1 cellular context compared by ENCODE assay signal in the genomic region with DNA sequence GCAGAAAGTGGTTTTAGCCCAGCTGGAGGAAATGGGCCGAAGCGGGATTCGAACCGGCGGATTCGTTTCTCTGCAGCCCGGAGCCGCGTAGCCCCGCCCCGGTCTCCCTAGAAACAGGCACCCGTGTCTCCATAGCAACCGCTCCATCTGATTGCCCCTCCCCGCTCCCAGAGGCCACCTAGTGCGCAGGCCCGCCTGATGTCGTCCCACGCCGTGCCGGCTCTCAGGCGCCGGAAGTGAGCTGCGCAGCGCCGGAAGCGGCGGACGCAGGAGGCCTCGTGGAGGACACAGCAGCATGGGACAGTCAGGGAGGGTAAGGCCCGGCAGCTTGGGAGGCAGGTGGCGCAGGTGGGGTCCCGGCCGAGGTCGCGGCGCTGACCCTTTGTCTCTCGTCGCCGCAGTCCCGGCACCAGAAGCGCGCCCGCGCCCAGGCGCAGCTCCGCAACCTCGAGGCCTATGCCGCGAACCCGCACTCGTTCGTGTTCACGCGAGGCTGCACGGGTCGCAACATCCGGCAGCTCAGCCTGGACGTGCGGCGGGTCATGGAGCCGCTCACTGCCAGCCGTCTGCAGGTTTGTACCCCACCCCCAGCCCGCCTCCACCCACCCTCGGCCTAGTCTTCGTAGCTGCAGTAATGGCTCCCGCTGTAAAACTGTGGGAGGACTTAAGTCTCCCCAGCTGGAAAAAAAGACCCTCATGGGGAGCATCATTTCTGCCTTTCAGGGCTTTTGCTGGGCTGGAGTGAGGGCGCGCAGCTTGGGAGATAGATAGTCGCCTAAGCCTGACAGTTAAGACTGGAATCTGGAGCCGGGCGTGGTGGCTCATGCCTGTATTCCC.
TF ChIP-seq lines count a peak whose summit lies in the region.

A gene with protein sequence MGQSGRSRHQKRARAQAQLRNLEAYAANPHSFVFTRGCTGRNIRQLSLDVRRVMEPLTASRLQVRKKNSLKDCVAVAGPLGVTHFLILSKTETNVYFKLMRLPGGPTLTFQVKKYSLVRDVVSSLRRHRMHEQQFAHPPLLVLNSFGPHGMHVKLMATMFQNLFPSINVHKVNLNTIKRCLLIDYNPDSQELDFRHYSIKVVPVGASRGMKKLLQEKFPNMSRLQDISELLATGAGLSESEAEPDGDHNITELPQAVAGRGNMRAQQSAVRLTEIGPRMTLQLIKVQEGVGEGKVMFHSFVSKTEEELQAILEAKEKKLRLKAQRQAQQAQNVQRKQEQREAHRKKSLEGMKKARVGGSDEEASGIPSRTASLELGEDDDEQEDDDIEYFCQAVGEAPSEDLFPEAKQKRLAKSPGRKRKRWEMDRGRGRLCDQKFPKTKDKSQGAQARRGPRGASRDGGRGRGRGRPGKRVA (plus strand): TSS at position 263 of the 837 bp plus-strand sequence. CDS start 33 bp downstream, at position 296.

TF ChIP-seq in HepG2, 621 proteins besides CTCF, POLR2A, EP300 and RAD21 (continued from another document and continues in another):
- TF ChIP-seq ZC3H4 (CRISPR knock-in tag; IDR thresholded peaks at IDR 0.05; ENCODE audit: borderline replicate concordance) (0 out of 2 replicates have a peak, but pooled peaks have one; percentile 35), ZNF337 (CRISPR knock-in tag; IDR thresholded peaks at IDR 0.05; ENCODE audit: borderline replicate concordance, low read depth) (no peak), KLF16 (CRISPR knock-in tag; IDR thresholded peaks at IDR 0.05) (peak; percentile 80 to 90; a peak in 2 of 4 replicates), NR1H2 (CRISPR knock-in tag; IDR thresholded peaks at IDR 0.05; ENCODE audit: borderline replicate concordance, low read depth) (peak; percentile 66; the same call in 1 of the 2 replicates), ZNF773 (CRISPR knock-in tag; IDR thresholded peaks at IDR 0.05; ENCODE audit: borderline replicate concordance) (no peak; the same call in 1 of the 2 replicates), ZNF260 (CRISPR knock-in tag; IDR thresholded peaks at IDR 0.05; ENCODE audit: borderline replicate concordance, low read depth) (no peak), ATF1 (CRISPR knock-in tag; IDR thresholded peaks at IDR 0.05) (peak; percentile 88), ZNF644 (CRISPR knock-in tag; IDR thresholded peaks at IDR 0.05; ENCODE audit: low read depth) (no peak), CENPX (CRISPR knock-in tag; IDR thresholded peaks at IDR 0.05) (no peak), MAF1 (CRISPR knock-in tag; IDR thresholded peaks at IDR 0.05; ENCODE audit: borderline replicate concordance) (no peak), MAFF (IDR thresholded peaks at IDR 0.05; ENCODE audit: low read depth, low read length) (no peak), ZNF224 (CRISPR knock-in tag; IDR thresholded peaks at IDR 0.05) (no peak), SKI (IDR thresholded peaks at IDR 0.05; ENCODE audit: partially characterized antibody) (no peak), DPF2 (CRISPR knock-in tag; IDR thresholded peaks at IDR 0.05; ENCODE audit: borderline replicate concordance, low read depth) (no peak), ZNF772 (CRISPR knock-in tag; IDR thresholded peaks at IDR 0.05) (peak; percentile 79), ZNF589 (CRISPR knock-in tag; conservative IDR thresholded peaks at IDR 0.05) (no peak), NAIF1 (CRISPR knock-in tag; IDR thresholded peaks at IDR 0.05; ENCODE audit: borderline replicate concordance) (no peak)
- TF ChIP-seq, protein P1, sequence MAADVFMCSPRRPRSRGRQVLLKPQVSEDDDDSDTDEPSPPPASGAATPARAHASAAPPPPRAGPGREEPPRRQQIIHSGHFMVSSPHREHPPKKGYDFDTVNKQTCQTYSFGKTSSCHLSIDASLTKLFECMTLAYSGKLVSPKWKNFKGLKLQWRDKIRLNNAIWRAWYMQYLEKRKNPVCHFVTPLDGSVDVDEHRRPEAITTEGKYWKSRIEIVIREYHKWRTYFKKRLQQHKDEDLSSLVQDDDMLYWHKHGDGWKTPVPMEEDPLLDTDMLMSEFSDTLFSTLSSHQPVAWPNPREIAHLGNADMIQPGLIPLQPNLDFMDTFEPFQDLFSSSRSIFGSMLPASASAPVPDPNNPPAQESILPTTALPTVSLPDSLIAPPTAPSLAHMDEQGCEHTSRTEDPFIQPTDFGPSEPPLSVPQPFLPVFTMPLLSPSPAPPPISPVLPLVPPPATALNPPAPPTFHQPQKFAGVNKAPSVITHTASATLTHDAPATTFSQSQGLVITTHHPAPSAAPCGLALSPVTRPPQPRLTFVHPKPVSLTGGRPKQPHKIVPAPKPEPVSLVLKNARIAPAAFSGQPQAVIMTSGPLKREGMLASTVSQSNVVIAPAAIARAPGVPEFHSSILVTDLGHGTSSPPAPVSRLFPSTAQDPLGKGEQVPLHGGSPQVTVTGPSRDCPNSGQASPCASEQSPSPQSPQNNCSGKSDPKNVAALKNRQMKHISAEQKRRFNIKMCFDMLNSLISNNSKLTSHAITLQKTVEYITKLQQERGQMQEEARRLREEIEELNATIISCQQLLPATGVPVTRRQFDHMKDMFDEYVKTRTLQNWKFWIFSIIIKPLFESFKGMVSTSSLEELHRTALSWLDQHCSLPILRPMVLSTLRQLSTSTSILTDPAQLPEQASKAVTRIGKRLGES (CRISPR knock-in tag; IDR thresholded peaks at IDR 0.05; ENCODE audit: borderline replicate concordance) = no peak
- TF ChIP-seq, protein P2, sequence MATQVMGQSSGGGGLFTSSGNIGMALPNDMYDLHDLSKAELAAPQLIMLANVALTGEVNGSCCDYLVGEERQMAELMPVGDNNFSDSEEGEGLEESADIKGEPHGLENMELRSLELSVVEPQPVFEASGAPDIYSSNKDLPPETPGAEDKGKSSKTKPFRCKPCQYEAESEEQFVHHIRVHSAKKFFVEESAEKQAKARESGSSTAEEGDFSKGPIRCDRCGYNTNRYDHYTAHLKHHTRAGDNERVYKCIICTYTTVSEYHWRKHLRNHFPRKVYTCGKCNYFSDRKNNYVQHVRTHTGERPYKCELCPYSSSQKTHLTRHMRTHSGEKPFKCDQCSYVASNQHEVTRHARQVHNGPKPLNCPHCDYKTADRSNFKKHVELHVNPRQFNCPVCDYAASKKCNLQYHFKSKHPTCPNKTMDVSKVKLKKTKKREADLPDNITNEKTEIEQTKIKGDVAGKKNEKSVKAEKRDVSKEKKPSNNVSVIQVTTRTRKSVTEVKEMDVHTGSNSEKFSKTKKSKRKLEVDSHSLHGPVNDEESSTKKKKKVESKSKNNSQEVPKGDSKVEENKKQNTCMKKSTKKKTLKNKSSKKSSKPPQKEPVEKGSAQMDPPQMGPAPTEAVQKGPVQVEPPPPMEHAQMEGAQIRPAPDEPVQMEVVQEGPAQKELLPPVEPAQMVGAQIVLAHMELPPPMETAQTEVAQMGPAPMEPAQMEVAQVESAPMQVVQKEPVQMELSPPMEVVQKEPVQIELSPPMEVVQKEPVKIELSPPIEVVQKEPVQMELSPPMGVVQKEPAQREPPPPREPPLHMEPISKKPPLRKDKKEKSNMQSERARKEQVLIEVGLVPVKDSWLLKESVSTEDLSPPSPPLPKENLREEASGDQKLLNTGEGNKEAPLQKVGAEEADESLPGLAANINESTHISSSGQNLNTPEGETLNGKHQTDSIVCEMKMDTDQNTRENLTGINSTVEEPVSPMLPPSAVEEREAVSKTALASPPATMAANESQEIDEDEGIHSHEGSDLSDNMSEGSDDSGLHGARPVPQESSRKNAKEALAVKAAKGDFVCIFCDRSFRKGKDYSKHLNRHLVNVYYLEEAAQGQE (IDR thresholded peaks at IDR 0.05; ENCODE audit: borderline replicate concordance in 1 of 2, low read depth in 1 of 2, low read length in 2 of 2) = peak in 1 of 2 experiments; percentile 6; a peak in 1 of 4 replicates
- TF ChIP-seq, protein P3, sequence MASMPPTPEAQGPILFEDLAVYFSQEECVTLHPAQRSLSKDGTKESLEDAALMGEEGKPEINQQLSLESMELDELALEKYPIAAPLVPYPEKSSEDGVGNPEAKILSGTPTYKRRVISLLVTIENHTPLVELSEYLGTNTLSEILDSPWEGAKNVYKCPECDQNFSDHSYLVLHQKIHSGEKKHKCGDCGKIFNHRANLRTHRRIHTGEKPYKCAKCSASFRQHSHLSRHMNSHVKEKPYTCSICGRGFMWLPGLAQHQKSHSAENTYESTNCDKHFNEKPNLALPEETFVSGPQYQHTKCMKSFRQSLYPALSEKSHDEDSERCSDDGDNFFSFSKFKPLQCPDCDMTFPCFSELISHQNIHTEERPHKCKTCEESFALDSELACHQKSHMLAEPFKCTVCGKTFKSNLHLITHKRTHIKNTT (CRISPR knock-in tag; IDR thresholded peaks at IDR 0.05) = no peak
- TF ChIP-seq, protein P4, sequence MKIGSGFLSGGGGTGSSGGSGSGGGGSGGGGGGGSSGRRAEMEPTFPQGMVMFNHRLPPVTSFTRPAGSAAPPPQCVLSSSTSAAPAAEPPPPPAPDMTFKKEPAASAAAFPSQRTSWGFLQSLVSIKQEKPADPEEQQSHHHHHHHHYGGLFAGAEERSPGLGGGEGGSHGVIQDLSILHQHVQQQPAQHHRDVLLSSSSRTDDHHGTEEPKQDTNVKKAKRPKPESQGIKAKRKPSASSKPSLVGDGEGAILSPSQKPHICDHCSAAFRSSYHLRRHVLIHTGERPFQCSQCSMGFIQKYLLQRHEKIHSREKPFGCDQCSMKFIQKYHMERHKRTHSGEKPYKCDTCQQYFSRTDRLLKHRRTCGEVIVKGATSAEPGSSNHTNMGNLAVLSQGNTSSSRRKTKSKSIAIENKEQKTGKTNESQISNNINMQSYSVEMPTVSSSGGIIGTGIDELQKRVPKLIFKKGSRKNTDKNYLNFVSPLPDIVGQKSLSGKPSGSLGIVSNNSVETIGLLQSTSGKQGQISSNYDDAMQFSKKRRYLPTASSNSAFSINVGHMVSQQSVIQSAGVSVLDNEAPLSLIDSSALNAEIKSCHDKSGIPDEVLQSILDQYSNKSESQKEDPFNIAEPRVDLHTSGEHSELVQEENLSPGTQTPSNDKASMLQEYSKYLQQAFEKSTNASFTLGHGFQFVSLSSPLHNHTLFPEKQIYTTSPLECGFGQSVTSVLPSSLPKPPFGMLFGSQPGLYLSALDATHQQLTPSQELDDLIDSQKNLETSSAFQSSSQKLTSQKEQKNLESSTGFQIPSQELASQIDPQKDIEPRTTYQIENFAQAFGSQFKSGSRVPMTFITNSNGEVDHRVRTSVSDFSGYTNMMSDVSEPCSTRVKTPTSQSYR (CRISPR knock-in tag; IDR thresholded peaks at IDR 0.05; ENCODE audit: borderline replicate concordance) = peak; percentile 33; the same call in 1 of the 2 replicates
- TF ChIP-seq, protein P5, sequence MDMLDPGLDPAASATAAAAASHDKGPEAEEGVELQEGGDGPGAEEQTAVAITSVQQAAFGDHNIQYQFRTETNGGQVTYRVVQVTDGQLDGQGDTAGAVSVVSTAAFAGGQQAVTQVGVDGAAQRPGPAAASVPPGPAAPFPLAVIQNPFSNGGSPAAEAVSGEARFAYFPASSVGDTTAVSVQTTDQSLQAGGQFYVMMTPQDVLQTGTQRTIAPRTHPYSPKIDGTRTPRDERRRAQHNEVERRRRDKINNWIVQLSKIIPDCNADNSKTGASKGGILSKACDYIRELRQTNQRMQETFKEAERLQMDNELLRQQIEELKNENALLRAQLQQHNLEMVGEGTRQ (IDR thresholded peaks at IDR 0.05; ENCODE audit: low read depth, low read length) = no peak
- TF ChIP-seq, protein P5 (CRISPR knock-in tag; IDR thresholded peaks at IDR 0.05; ENCODE audit: borderline replicate concordance) = no peak
- TF ChIP-seq, protein P6, sequence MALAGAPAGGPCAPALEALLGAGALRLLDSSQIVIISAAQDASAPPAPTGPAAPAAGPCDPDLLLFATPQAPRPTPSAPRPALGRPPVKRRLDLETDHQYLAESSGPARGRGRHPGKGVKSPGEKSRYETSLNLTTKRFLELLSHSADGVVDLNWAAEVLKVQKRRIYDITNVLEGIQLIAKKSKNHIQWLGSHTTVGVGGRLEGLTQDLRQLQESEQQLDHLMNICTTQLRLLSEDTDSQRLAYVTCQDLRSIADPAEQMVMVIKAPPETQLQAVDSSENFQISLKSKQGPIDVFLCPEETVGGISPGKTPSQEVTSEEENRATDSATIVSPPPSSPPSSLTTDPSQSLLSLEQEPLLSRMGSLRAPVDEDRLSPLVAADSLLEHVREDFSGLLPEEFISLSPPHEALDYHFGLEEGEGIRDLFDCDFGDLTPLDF (CRISPR knock-in tag; IDR thresholded peaks at IDR 0.05) = no peak
- TF ChIP-seq, protein P7, sequence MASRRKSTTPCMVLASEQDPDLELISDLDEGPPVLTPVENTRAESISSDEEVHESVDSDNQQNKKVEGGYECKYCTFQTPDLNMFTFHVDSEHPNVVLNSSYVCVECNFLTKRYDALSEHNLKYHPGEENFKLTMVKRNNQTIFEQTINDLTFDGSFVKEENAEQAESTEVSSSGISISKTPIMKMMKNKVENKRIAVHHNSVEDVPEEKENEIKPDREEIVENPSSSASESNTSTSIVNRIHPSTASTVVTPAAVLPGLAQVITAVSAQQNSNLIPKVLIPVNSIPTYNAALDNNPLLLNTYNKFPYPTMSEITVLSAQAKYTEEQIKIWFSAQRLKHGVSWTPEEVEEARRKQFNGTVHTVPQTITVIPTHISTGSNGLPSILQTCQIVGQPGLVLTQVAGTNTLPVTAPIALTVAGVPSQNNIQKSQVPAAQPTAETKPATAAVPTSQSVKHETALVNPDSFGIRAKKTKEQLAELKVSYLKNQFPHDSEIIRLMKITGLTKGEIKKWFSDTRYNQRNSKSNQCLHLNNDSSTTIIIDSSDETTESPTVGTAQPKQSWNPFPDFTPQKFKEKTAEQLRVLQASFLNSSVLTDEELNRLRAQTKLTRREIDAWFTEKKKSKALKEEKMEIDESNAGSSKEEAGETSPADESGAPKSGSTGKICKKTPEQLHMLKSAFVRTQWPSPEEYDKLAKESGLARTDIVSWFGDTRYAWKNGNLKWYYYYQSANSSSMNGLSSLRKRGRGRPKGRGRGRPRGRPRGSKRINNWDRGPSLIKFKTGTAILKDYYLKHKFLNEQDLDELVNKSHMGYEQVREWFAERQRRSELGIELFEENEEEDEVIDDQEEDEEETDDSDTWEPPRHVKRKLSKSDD (CRISPR knock-in tag; IDR thresholded peaks at IDR 0.05; ENCODE audit: low read depth) = no peak
